ENCODE assay signal across 1 cellular context in genomic region chr5:43602818-43603534, GRCh38.
A peak's percentile ranks its signal among the peaks of the same experiment; 100 is the strongest.
TF ChIP-seq lines count a peak whose summit lies in the region.

TSS of gene NNT (plus strand) at chr5:43603180. CDS start at chr5:43609196, 6,016 bp downstream.

TF ChIP-seq in HepG2, 621 proteins besides CTCF, POLR2A, EP300 and RAD21 (continued from another document and continues in another):
- TF ChIP-seq ELK4 (CRISPR knock-in tag; IDR thresholded peaks at IDR 0.05; ENCODE audit: borderline replicate concordance) (no peak), ZNF646 (CRISPR knock-in tag; IDR thresholded peaks at IDR 0.05) (no peak), SIX4 (CRISPR knock-in tag; IDR thresholded peaks at IDR 0.05) (no peak), DMAP1 (CRISPR knock-in tag; IDR thresholded peaks at IDR 0.05) (peak; percentile 41; the same call in 1 of the 2 replicates), NR3C1 (CRISPR knock-in tag; IDR thresholded peaks at IDR 0.05) (no peak), SPEN (CRISPR knock-in tag; IDR thresholded peaks at IDR 0.05; ENCODE audit: low read depth) (peak; percentile 79), HDAC6 (IDR thresholded peaks at IDR 0.05; ENCODE audit: low read depth, low read length) (no peak), ZBTB7B (CRISPR knock-in tag; IDR thresholded peaks at IDR 0.05) (peak; percentile 66; the same call in 1 of the 2 replicates), IRF2 (CRISPR knock-in tag; IDR thresholded peaks at IDR 0.05) (no peak), ZNF275 (CRISPR knock-in tag; IDR thresholded peaks at IDR 0.05; ENCODE audit: borderline replicate concordance) (no peak; the same call in 1 of the 2 replicates), ZNF276 (CRISPR knock-in tag; IDR thresholded peaks at IDR 0.05; ENCODE audit: low read depth) (no peak), SRF (IDR thresholded peaks at IDR 0.05; ENCODE audit: low read depth, low read length) (no peak), KMT2B (CRISPR knock-in tag; IDR thresholded peaks at IDR 0.05) (peak; percentile 76; the same call in 1 of the 2 replicates), SMC3 (IDR thresholded peaks at IDR 0.05; ENCODE audit: low read length) (no peak), ZNF766 (CRISPR knock-in tag; IDR thresholded peaks at IDR 0.05; ENCODE audit: borderline replicate concordance) (peak; percentile 90; the same call in 1 of the 2 replicates), ZNF501 (CRISPR knock-in tag; IDR thresholded peaks at IDR 0.05) (peak; percentile 59), FIP1L1 (IDR thresholded peaks at IDR 0.05; ENCODE audit: borderline replicate concordance, insufficient read depth, low read depth, low read length) (no peak), ZNF143 (CRISPR knock-in tag; IDR thresholded peaks at IDR 0.05) (no peak), MATR3 (CRISPR knock-in tag; IDR thresholded peaks at IDR 0.05) (no peak), THAP9 (CRISPR knock-in tag; IDR thresholded peaks at IDR 0.05; ENCODE audit: borderline replicate concordance) (no peak), NFYC (CRISPR knock-in tag; IDR thresholded peaks at IDR 0.05) (no peak), KLF9 (CRISPR knock-in tag; IDR thresholded peaks at IDR 0.05; ENCODE audit: low read depth) (no peak), FOXC1 (CRISPR knock-in tag; IDR thresholded peaks at IDR 0.05; ENCODE audit: borderline replicate concordance) (peak; percentile 68; the same call in 1 of the 2 replicates), ZNF609 (CRISPR knock-in tag; IDR thresholded peaks at IDR 0.05; ENCODE audit: borderline replicate concordance) (no peak), ARHGAP35 (CRISPR knock-in tag; IDR thresholded peaks at IDR 0.05; ENCODE audit: borderline replicate concordance) (0 out of 2 replicates have a peak, but pooled peaks have one; percentile 45), ONECUT2 (CRISPR knock-in tag; IDR thresholded peaks at IDR 0.05) (no peak; the same call in 1 of the 2 replicates), ZNF781 (CRISPR knock-in tag; IDR thresholded peaks at IDR 0.05; ENCODE audit: borderline replicate concordance, not compliant biosample characterization) (no peak), ZIK1 (CRISPR knock-in tag; IDR thresholded peaks at IDR 0.05; ENCODE audit: borderline replicate concordance, low read depth) (no peak), ZFP36L1 (CRISPR knock-in tag; IDR thresholded peaks at IDR 0.05) (no peak), BCL6 (CRISPR knock-in tag; IDR thresholded peaks at IDR 0.05) (no peak; the same call in 1 of the 2 replicates), HES4 (CRISPR knock-in tag; IDR thresholded peaks at IDR 0.05; ENCODE audit: borderline replicate concordance) (peak; percentile 79), ZNF879 (CRISPR knock-in tag; IDR thresholded peaks at IDR 0.05) (0 out of 2 replicates have a peak, but pooled peaks have one; percentile 26), ELF1 (CRISPR knock-in tag; IDR thresholded peaks at IDR 0.05) (peak; percentile 83), ZBTB7A (CRISPR knock-in tag; IDR thresholded peaks at IDR 0.05) (peak; percentile 57; the same call in 1 of the 2 replicates), ZNF329 (CRISPR knock-in tag; IDR thresholded peaks at IDR 0.05; ENCODE audit: low read depth) (no peak), ZNF205 (CRISPR knock-in tag; IDR thresholded peaks at IDR 0.05) (0 out of 2 replicates have a peak, but pooled peaks have one; percentile 34), HNRNPL (IDR thresholded peaks at IDR 0.05; ENCODE audit: low read depth, low read length) (no peak), XBP1 (CRISPR knock-in tag; IDR thresholded peaks at IDR 0.05) (peak; percentile 85; the same call in 1 of the 2 replicates)
